ENCODE assay signal across 7 cellular contexts in genomic region chrX:107827137-107827831, GRCh38. TPM values are rescaled to one million over a fixed set of nuclear protein-coding genes. Genes with fewer than 3 reads are reported as not detected.
DNase-seq lines count a peak whose midpoint lies in the region; ATAC-seq lines count a peak whose summit lies in the region.

No MANE protein-coding gene starts in this region.

- peaks cover 51% of the 10 kb centered on the region for H3K4me1 Mint-ChIP-seq in stimulated activated naive CD8-positive, alpha-beta T cell treated with anti-CD3 and anti-CD28 coated beads, Interleukin-15, amount 100 ng/mL, for 72 hours

- no peak for ATAC-seq in stimulated activated naive CD8-positive, alpha-beta T cell treated with anti-CD3 and anti-CD28 coated beads, Interleukin-15, amount 100 ng/mL, for 72 hours
- no peak for ATAC-seq in HG03439 (IDR thresholded peaks at IDR 0.05; ENCODE audit: unreplicated experiment)
- no peak for ATAC-seq in HG03280 (IDR thresholded peaks at IDR 0.05; ENCODE audit: unreplicated experiment)

- H3K4me3 ChIP-seq in adipocyte (ENCODE audit: low read length) = peak overlapping the region; percentile 67
- peak overlapping the region; percentile 13 for H3K4me3 ChIP-seq in iPS-11a (ENCODE audit: low read depth, low read length)

- no peaks in the 10 kb centered on the region for H3K27me3 Mint-ChIP-seq in stimulated activated naive CD8-positive, alpha-beta T cell treated with anti-CD3 and anti-CD28 coated beads, Interleukin-15, amount 100 ng/mL, for 72 hours

- H3K36me3 ChIP-seq in adipocyte (ENCODE audit: control insufficient read depth, insufficient read depth, low read length, severe bottlenecking) = no peaks in the 10 kb centered on the region

- H3K4me1 ChIP-seq in adipocyte (ENCODE audit: control insufficient read depth, insufficient read depth, low read length) = peaks cover 5% of the 10 kb centered on the region

- H3K27me3 ChIP-seq in adipocyte (replicated peaks; ENCODE audit: control insufficient read depth, insufficient read depth, low read length) = no peaks in the 10 kb centered on the region

- peak overlapping the region; percentile 85 to 91 for H3K4me3 Mint-ChIP-seq in stimulated activated naive CD8-positive, alpha-beta T cell treated with anti-CD3 and anti-CD28 coated beads, Interleukin-15, amount 100 ng/mL, for 72 hours

- no peaks in the 10 kb centered on the region for H3K9me3 ChIP-seq in adipocyte (ENCODE audit: control insufficient read depth, low read length)

- H3K9ac ChIP-seq in adipocyte (ENCODE audit: low read length) = peak overlapping the region; percentile 77

- DNase-seq in HT-29 (ENCODE audit: low spot score) (peak; percentile 4), adipocyte (ENCODE audit: low read depth) (peak; percentile 48), OCI-M2 (lab: John Stamatoyannopoulos, UW; ENCODE audit: unreplicated experiment) (no peak)
- no peak for DNase-seq in stimulated activated naive CD8-positive, alpha-beta T cell treated with anti-CD3 and anti-CD28 coated beads, Interleukin-15, amount 100 ng/mL, for 72 hours

- peak overlapping the region; percentile 89 to 91 for H3K27ac Mint-ChIP-seq in stimulated activated naive CD8-positive, alpha-beta T cell treated with anti-CD3 and anti-CD28 coated beads, Interleukin-15, amount 100 ng/mL, for 72 hours

- H3K9me3 Mint-ChIP-seq in stimulated activated naive CD8-positive, alpha-beta T cell treated with anti-CD3 and anti-CD28 coated beads, Interleukin-15, amount 100 ng/mL, for 72 hours = no peaks in the 10 kb centered on the region

RNA-seq across cellular contexts. Expression of gene MID2, which starts 1.6 kb away (rescaled TPM):
- 0.58 and 1.2 TPM in 2 replicates for total RNA-seq in HT-29 (2014; rRNA removed; shearing (Covaris generic))

RNA-seq across cellular contexts. Expression of gene NCBP2L, which starts 49.8 kb away (rescaled TPM):
- total RNA-seq in HT-29 (2014; rRNA removed; shearing (Covaris generic)) = not detected in 2 replicates

RNA-seq across cellular contexts. Expression of gene TSC22D3, which starts 51.7 kb away (rescaled TPM):
- 54.6 and 63.5 TPM in 2 replicates for total RNA-seq in HT-29 (2014; rRNA removed; shearing (Covaris generic))

Comparison
In these comparisons a context has a peak if more than half of its experiments do, and no peak if none do; other contexts are left out.
1. DNase-seq: peak in HT-29 (single experiment) and adipocyte (single experiment); none in stimulated activated naive CD8-positive, alpha-beta T cell treated with anti-CD3 and anti-CD28 coated beads, Interleukin-15, amount 100 ng/mL, for 72 hours (0 of 2) and OCI-M2 (single experiment).